ENCODE assay signal across 15 cellular contexts in the genomic region with DNA sequence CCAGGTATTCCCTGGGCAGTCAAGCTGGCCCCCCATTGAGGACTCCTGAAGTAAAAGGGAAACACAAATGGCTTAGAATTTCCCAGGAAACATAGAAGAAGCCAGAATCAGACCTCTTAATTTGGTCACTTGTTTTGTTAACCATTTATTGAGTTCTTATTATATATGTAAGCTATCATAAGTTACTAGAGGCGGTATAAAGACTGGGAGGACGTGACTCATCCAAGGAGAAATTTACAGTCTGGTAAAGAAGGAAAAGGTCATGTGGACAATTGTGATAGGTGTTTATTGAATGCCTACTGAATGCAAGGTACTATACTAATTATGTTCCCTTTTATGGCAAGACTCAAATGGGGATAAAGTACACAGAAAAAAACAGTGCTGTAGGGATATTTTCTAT.
DNase-seq lines count a peak whose midpoint lies in the region; ATAC-seq and TF ChIP-seq lines count a peak whose summit lies in the region.
"Had no signal": no experiment of that assay in that cellular context is flagged by ENCODE, and none has a peak within 500 bp of the region (broad histone marks: within the 10 kb centered on the region; RNA-seq: fewer than 3 reads in every experiment).

No MANE protein-coding gene starts in this region.

- no peaks in the 10 kb centered on the region for H3K36me3 ChIP-seq in transverse colon
- H3K36me3 ChIP-seq: BLaER1 treated with 17β-estradiol and CSF1 and Interleukin-3, amounts not matched to agents 10 nM and 100 nM; HAP-1 had no signal

- CTCF ChIA-PET in RWPE1 (lab: Yijun Ruan, JAX), result no interaction called here

- TF ChIP-seq CTCF in RWPE1 (conservative IDR thresholded peaks at IDR 0.05; ENCODE audit: low read depth) (no peak), transverse colon (IDR thresholded peaks at IDR 0.05) (no peak)

- H3K4me1 ChIP-seq in transverse colon, result peaks cover 0 to 38% (median 10%) of the 10 kb centered on the region in 4 donors
- H3K4me1 ChIP-seq: BLaER1 treated with 17β-estradiol and CSF1 and Interleukin-3, amounts not matched to agents 10 nM and 100 nM; HAP-1 had no signal

- TF ChIP-seq POLR2A in transverse colon (IDR thresholded peaks at IDR 0.05), result no peak

- no peaks in the 10 kb centered on the region for H3K27me3 ChIP-seq in transverse colon
- H3K27me3 ChIP-seq: BLaER1 treated with 17β-estradiol and CSF1 and Interleukin-3, amounts not matched to agents 10 nM and 100 nM had no signal

- no peak overlapping the region for H3K4me3 ChIP-seq in transverse colon
- H3K4me3 ChIP-seq: BLaER1 treated with 17β-estradiol and CSF1 and Interleukin-3, amounts not matched to agents 10 nM and 100 nM; GM12878; HAP-1 had no signal

- H3K27ac ChIP-seq in RWPE1 (no peak overlapping the region), transverse colon (peak overlapping the region; percentile 30 to 64 (median 57))
- H3K27ac ChIP-seq: BLaER1 treated with 17β-estradiol and CSF1 and Interleukin-3, amounts not matched to agents 10 nM and 100 nM had no signal

- intact Hi-C loops in transverse colon (cut with DNase I; ENCODE audit: low total_unique reads), result no loop called here

- TF ChIP-seq EP300 in transverse colon (IDR thresholded peaks at IDR 0.05; ENCODE audit: low read depth), result no peak

- POLR2A ChIA-PET in RWPE1 (lab: Yijun Ruan, JAX; ENCODE audit: low non-redundant PET), result no interaction called here

- 58% methylated on average over 2 of the region's 2 CpGs; no CpG with 5 or more reads in 1 of the 2 donors for WGBS in transverse colon (ENCODE audit: low coverage in 1 of 2), 2 donors

- in situ Hi-C loops in transverse colon (cut with MboI; ENCODE audit: low pct_ligation_motif_present in 1 of 4, low pct_unique_long_range_greater_than_20kb in 1 of 4, low sequenced_read_pairs in 3 of 4), result no loop called here

- no peaks in the 10 kb centered on the region for H3K9me3 ChIP-seq in transverse colon
- H3K9me3 ChIP-seq: HAP-1 had no signal

- DNase-seq in HT1080 (ENCODE audit: low read depth) (peak; percentile 58), RWPE1 (ENCODE audit: low spot score) (peak; percentile 24), glomerular visceral epithelial cell (ENCODE audit: extremely low spot score) (peak; percentile 22), transverse colon (no peak), globus pallidus (ENCODE audit: low spot score) (no peak), OCI-M2 (lab: John Stamatoyannopoulos, UW; ENCODE audit: unreplicated experiment) (no peak)
- DNase-seq: COR-L47, DMS53, NCI-H1436 treated with DMSO at 0.1 percent for 48 hours, NCI-H2081, Right ventricle myocardium superior had no signal

- ATAC-seq in GM18517 (IDR thresholded peaks at IDR 0.05; ENCODE audit: unreplicated experiment), result no peak
- ATAC-seq: GM12878 had no signal

Comparison
In these comparisons a context has a peak if more than half of its experiments do, and no peak if none do; other contexts are left out.
1. DNase-seq: peak in HT1080 (single experiment), RWPE1 (single experiment) and glomerular visceral epithelial cell (single experiment); none in transverse colon (single experiment), globus pallidus (single experiment) and OCI-M2 (single experiment).